ENCODE assay signal across 8 cellular contexts in the genomic region with DNA sequence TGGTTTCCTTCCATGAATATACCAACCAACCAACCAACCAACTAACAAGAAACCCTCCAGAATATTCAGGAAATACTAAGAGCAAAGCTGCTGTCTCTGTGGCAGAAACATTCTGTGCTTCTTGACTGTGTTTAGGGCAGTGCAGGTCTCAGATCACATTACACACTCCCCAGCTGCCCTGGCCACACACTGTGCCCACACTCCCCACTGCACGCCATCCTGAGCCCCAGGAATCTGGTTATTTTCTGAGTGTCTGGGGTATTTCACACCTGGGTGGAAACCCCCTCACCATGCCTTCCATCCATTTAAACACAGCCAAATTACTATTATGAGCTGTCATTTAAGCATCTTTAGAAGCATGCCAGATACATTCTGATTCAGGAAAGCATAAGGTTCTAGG.
DNase-seq lines count a peak whose midpoint lies in the region; ATAC-seq and TF ChIP-seq lines count a peak whose summit lies in the region.

No MANE protein-coding gene starts in this region.

- H3K27ac Mint-ChIP-seq in stimulated activated effector memory CD8-positive, alpha-beta T cell treated with anti-CD3 and anti-CD28 coated beads, Interleukin-12 subunit alpha, Interleukin-12 subunit beta, amount 100 ng/mL, for 72 hours, result peak overlapping the region; percentile 79

- CTCF ChIA-PET in GM10248 (lab: Yijun Ruan, JAX), result no interaction called here

- peak; percentile 94 for ATAC-seq in stimulated activated effector memory CD8-positive, alpha-beta T cell treated with anti-CD3 and anti-CD28 coated beads, Interleukin-12 subunit alpha, Interleukin-12 subunit beta, amount 100 ng/mL, for 72 hours
- no peak for ATAC-seq in HG02763 (IDR thresholded peaks at IDR 0.05; ENCODE audit: unreplicated experiment)

- H3K36me3 Mint-ChIP-seq in stimulated activated effector memory CD8-positive, alpha-beta T cell treated with anti-CD3 and anti-CD28 coated beads, Interleukin-12 subunit alpha, Interleukin-12 subunit beta, amount 100 ng/mL, for 72 hours, result peaks cover 10% of the 10 kb centered on the region

- peak overlapping the region; percentile 79 for H3K4me3 Mint-ChIP-seq in stimulated activated effector memory CD8-positive, alpha-beta T cell treated with anti-CD3 and anti-CD28 coated beads, Interleukin-12 subunit alpha, Interleukin-12 subunit beta, amount 100 ng/mL, for 72 hours

- no peak for TF ChIP-seq CTCF in GM10248 (IDR thresholded peaks at IDR 0.05; ENCODE audit: control extremely low read depth, extremely low read depth, low read depth, missing control alignments)

- DNase-seq in NCI-H2107 treated with DMSO at 0.1 percent for 48 hours (lab: John Stamatoyannopoulos, UW; ENCODE audit: unreplicated experiment), result peak; percentile 23
- DNase-seq in NCI-H2107 (lab: John Stamatoyannopoulos, UW), result no peak
- DNase-seq in activated CD4-positive, alpha-beta T cell treated with anti-CD3 and anti-CD28 coated beads, Interleukin-2, amount 50 U/mL, for 4 hours, result peak; percentile 11 to 33
- peak; percentile 50 for DNase-seq in iPS-NIHi11 (ENCODE audit: low spot score)
- DNase-seq in stimulated activated effector memory CD8-positive, alpha-beta T cell treated with anti-CD3 and anti-CD28 coated beads, Interleukin-12 subunit alpha, Interleukin-12 subunit beta, amount 100 ng/mL, for 72 hours (ENCODE audit: low spot score in 2 of 2), result peak; percentile 41 to 86
- DNase-seq in HPDE6-E6E7 (ENCODE audit: extremely low spot score), result no peak
- DNase-seq in GM10248 (ENCODE audit: extremely low spot score), result no peak

- POLR2A ChIA-PET in GM10248 (lab: Yijun Ruan, JAX), result no interaction called here

- peaks cover 30% of the 10 kb centered on the region for H3K4me1 Mint-ChIP-seq in stimulated activated effector memory CD8-positive, alpha-beta T cell treated with anti-CD3 and anti-CD28 coated beads, Interleukin-12 subunit alpha, Interleukin-12 subunit beta, amount 100 ng/mL, for 72 hours

- H3K9me3 Mint-ChIP-seq in stimulated activated effector memory CD8-positive, alpha-beta T cell treated with anti-CD3 and anti-CD28 coated beads, Interleukin-12 subunit alpha, Interleukin-12 subunit beta, amount 100 ng/mL, for 72 hours, result no peaks in the 10 kb centered on the region

Comparison
In these comparisons a context has a peak if more than half of its experiments do, and no peak if none do; other contexts are left out.
1. DNase-seq: peak in NCI-H2107 treated with DMSO at 0.1 percent for 48 hours (single experiment), activated CD4-positive, alpha-beta T cell treated with anti-CD3 and anti-CD28 coated beads, Interleukin-2, amount 50 U/mL, for 4 hours (2 of 2), iPS-NIHi11 (single experiment) and stimulated activated effector memory CD8-positive, alpha-beta T cell treated with anti-CD3 and anti-CD28 coated beads, Interleukin-12 subunit alpha, Interleukin-12 subunit beta, amount 100 ng/mL, for 72 hours (2 of 2); none in NCI-H2107 (single experiment), HPDE6-E6E7 (single experiment) and GM10248 (single experiment).